In the genomic region with DNA sequence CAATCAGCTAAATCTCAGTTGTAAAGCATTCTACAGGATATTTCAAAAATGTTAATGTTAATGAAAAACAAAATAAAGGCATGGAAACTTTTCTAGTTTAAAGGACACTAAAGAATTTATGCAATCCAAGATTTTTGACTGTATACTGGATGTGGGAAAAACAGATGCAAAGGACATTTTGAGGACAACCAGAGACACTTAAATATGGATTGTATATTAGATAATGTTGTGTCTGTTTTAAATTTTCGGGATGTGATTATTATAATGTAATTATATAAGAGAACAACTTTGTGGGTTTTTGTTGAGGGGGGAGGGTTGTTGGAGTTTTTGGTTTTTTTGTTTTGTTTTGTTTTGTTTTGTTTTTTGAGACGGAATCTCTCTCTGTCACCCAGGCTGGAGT, we compare ENCODE assay signal across 3 cellular contexts.
"Had no signal": no experiment of that assay in that cellular context is flagged by ENCODE, and none has a peak within 500 bp of the region (broad histone marks: within the 10 kb centered on the region; RNA-seq: fewer than 3 reads in every experiment).

No MANE protein-coding gene starts in this region.

- H3K4me3 ChIP-seq: GM12878 had no signal

- DNase-seq: GDM1, GF-D8 had no signal

- ATAC-seq: GM12878 had no signal
